In the genomic region with DNA sequence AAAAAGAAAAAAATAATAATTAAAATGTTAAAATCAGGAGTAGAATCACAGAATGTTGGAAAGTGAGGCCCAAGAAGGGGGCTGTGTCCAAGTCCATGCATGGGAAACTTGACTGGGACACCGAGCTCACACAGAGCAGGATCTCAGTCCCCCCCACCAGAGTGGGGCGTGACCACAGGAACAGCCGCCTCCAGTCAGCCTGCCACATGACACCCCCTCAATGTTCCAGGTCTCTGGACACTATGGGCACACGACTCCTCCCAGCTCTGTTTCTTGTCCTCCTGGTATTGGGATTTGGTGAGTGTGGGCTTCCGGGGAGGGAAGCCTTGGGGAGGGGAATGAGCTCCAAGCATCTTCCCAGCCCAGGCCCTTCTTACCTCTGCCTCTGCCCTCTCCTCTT, we compare ENCODE assay signal across 1 cellular context.
TF ChIP-seq lines count a peak whose summit lies in the region.

No MANE protein-coding gene starts in this region.

TF ChIP-seq in GM12878, 131 proteins besides CTCF, POLR2A, EP300 and RAD21:
- TF ChIP-seq TCF12 (IDR thresholded peaks at IDR 0.05; ENCODE audit: low read depth, low read length) = no peak
- TF ChIP-seq, protein P1, sequence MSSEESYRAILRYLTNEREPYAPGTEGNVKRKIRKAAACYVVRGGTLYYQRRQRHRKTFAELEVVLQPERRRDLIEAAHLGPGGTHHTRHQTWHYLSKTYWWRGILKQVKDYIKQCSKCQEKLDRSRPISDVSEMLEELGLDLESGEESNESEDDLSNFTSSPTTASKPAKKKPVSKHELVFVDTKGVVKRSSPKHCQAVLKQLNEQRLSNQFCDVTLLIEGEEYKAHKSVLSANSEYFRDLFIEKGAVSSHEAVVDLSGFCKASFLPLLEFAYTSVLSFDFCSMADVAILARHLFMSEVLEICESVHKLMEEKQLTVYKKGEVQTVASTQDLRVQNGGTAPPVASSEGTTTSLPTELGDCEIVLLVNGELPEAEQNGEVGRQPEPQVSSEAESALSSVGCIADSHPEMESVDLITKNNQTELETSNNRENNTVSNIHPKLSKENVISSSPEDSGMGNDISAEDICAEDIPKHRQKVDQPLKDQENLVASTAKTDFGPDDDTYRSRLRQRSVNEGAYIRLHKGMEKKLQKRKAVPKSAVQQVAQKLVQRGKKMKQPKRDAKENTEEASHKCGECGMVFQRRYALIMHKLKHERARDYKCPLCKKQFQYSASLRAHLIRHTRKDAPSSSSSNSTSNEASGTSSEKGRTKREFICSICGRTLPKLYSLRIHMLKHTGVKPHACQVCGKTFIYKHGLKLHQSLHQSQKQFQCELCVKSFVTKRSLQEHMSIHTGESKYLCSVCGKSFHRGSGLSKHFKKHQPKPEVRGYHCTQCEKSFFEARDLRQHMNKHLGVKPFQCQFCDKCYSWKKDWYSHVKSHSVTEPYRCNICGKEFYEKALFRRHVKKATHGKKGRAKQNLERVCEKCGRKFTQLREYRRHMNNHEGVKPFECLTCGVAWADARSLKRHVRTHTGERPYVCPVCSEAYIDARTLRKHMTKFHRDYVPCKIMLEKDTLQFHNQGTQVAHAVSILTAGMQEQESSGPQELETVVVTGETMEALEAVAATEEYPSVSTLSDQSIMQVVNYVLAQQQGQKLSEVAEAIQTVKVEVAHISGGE (CRISPR knock-in tag; IDR thresholded peaks at IDR 0.05) = no peak
- TF ChIP-seq, protein P2, sequence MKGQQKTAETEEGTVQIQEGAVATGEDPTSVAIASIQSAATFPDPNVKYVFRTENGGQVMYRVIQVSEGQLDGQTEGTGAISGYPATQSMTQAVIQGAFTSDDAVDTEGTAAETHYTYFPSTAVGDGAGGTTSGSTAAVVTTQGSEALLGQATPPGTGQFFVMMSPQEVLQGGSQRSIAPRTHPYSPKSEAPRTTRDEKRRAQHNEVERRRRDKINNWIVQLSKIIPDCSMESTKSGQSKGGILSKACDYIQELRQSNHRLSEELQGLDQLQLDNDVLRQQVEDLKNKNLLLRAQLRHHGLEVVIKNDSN (IDR thresholded peaks at IDR 0.05; ENCODE audit: borderline replicate concordance, extremely low read length, insufficient read depth, low read depth, low read length) = peak; percentile 8
